ENCODE assay signal across 10 cellular contexts in genomic region chr1:8259498-8260290, GRCh38. TPM values are rescaled to one million over a fixed set of nuclear protein-coding genes. Genes with fewer than 3 reads are reported as not detected.
DNase-seq lines count a peak whose midpoint lies in the region; ATAC-seq and TF ChIP-seq lines count a peak whose summit lies in the region.
"Had no signal": no experiment of that assay in that cellular context is flagged by ENCODE, and none has a peak within 500 bp of the region (broad histone marks: within the 10 kb centered on the region; RNA-seq: fewer than 3 reads in every experiment).

No MANE protein-coding gene starts in this region.

- no peak overlapping the region for H3K27ac ChIP-seq in endodermal cell (ENCODE audit: low read depth, low read length)
- H3K27ac ChIP-seq: heart right ventricle had no signal

- H3K27me3 Mint-ChIP-seq in endodermal cell (ENCODE audit: insufficient read depth) = no peaks in the 10 kb centered on the region

- WGBS in endodermal cell (ENCODE audit: insufficient coverage in 1 of 2, insufficient read length in 1 of 2), 2 experiments = 74 to 76% methylated on average over 13 of the region's 13 CpGs

- no peak overlapping the region for H3K9ac ChIP-seq in endodermal cell (ENCODE audit: extremely low read depth, low read length, poor library complexity, severe bottlenecking)

- H3K4me3 Mint-ChIP-seq in endodermal cell = no peak overlapping the region

- DNase-seq in AG10803 (ENCODE audit: low read depth) (peak; percentile 50), NCI-H2196 (lab: John Stamatoyannopoulos, UW; ENCODE audit: unreplicated experiment) (peak; percentile 88), endodermal cell (no peak), non-pigmented ciliary epithelial cell (ENCODE audit: low read depth) (peak; percentile 51), erythroblast (lab: John Stamatoyannopoulos, UW) (no peak), NCI-H82 (lab: John Stamatoyannopoulos, UW) (no peak), SHP77 treated with DMSO at 0.1 percent for 48 hours (lab: John Stamatoyannopoulos, UW) (no peak)
- DNase-seq: GF-D8, heart right ventricle had no signal

- no peaks in the 10 kb centered on the region for H3K36me3 ChIP-seq in endodermal cell (ENCODE audit: control insufficient read depth, insufficient read depth, low read length)
- H3K36me3 ChIP-seq: heart right ventricle had no signal

- no peaks in the 10 kb centered on the region for H3K9me3 ChIP-seq in endodermal cell (ENCODE audit: control insufficient read depth, low read length)
- H3K9me3 ChIP-seq: heart right ventricle had no signal

- H3K9me3 Mint-ChIP-seq in endodermal cell = no peaks in the 10 kb centered on the region

- TF ChIP-seq POLR2A in erythroblast (IDR thresholded peaks at IDR 0.05; ENCODE audit: low read length) = no peak

- ATAC-seq in GM18909 (IDR thresholded peaks at IDR 0.05; ENCODE audit: poor library complexity, unreplicated experiment) = no peak

- TF ChIP-seq CTCF in AG10803 (conservative IDR thresholded peaks at IDR 0.05; ENCODE audit: low read length) (no peak), endodermal cell (conservative IDR thresholded peaks at IDR 0.05) (no peak)

- H3K4me1 ChIP-seq in endodermal cell (ENCODE audit: control insufficient read depth, insufficient read depth, low read length) = peaks cover 5% of the 10 kb centered on the region

- no peaks in the 10 kb centered on the region for H3K27me3 ChIP-seq in endodermal cell (ENCODE audit: control insufficient read depth, insufficient read depth, low read length, poor library complexity, severe bottlenecking)

- peaks cover 17% of the 10 kb centered on the region for H3K4me1 Mint-ChIP-seq in endodermal cell

- no peaks in the 10 kb centered on the region for H3K36me3 Mint-ChIP-seq in endodermal cell (ENCODE audit: low read depth)

- no peak overlapping the region for H3K4me3 ChIP-seq in AG10803 (ENCODE audit: low read length)
- H3K4me3 ChIP-seq in endodermal cell (ENCODE audit: low read length) = no peak overlapping the region
- H3K4me3 ChIP-seq: heart right ventricle had no signal

- peak overlapping the region; percentile 46 for H3K27ac Mint-ChIP-seq in endodermal cell

RNA-seq across cellular contexts. Expression of gene SLC45A1, which starts 58.2 kb away (rescaled TPM):
- total RNA-seq in endodermal cell = under 1 TPM in 1 of 2 donors, not detected in 1; 0.42 TPM
- 2.4 TPM for polyA plus RNA-seq in endodermal cell (2013, experiment 1 of 2)
- polyA plus RNA-seq in endodermal cell (2013, experiment 2 of 2) = 2.3 TPM

Comparison
In these comparisons a context has a peak if more than half of its experiments do, and no peak if none do; other contexts are left out.
1. DNase-seq: peak in AG10803 (single experiment), NCI-H2196 (single experiment) and non-pigmented ciliary epithelial cell (single experiment); none in endodermal cell (single experiment), erythroblast (0 of 2), NCI-H82 (single experiment) and SHP77 treated with DMSO at 0.1 percent for 48 hours (single experiment).